In the genomic region with DNA sequence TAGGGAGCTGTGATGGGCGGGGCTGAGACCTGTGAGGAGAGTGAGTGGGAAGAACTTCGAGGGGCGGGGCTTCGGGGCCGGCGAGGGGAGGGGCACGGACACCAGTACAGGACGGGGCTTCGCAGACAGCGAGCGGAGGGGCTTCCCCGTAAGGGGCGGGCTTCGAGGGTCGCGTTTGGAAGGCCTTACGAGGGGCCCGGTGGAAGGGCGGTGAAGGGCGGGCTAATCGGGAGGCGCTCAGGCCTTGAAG, we compare ENCODE assay signal across 8 cellular contexts. TPM values are rescaled to one million over a fixed set of nuclear protein-coding genes. Genes with fewer than 3 reads are reported as not detected.
DNase-seq lines count a peak whose midpoint lies in the region; FAIRE-seq and TF ChIP-seq lines count a peak whose summit lies in the region.

No MANE protein-coding gene starts in this region.

- no peaks in the 10 kb centered on the region for H3K36me3 ChIP-seq in effector memory CD4-positive, alpha-beta T cell (ENCODE audit: control insufficient read depth, insufficient read depth, low read length)
- no peaks in the 10 kb centered on the region for H3K36me3 ChIP-seq in mesodermal cell (ENCODE audit: control insufficient read depth, insufficient read depth, low read length)

- peak overlapping the region; percentile 48 for H3K4me3 ChIP-seq in AG09309 (ENCODE audit: control insufficient read depth, low read depth, low read length)
- peak overlapping the region; percentile 61 for H3K4me3 ChIP-seq in effector memory CD4-positive, alpha-beta T cell (ENCODE audit: insufficient read depth, low read depth, low read length, poor library complexity, severe bottlenecking)
- H3K4me3 ChIP-seq in mesodermal cell (ENCODE audit: extremely low read depth, insufficient read depth, low read length, poor library complexity, severe bottlenecking) = peak overlapping the region; percentile 51

- peak overlapping the region; percentile 100 for H3K27ac ChIP-seq in effector memory CD4-positive, alpha-beta T cell (ENCODE audit: insufficient read depth, low read length, poor library complexity, severe bottlenecking)
- peak overlapping the region; percentile 96 for H3K27ac ChIP-seq in mesodermal cell (ENCODE audit: low read depth, low read length, severe bottlenecking)

- FAIRE-seq in GM19239 (lab: Jason Lieb, UNC) = no peak

- no peak for TF ChIP-seq CTCF in AG09309 (IDR thresholded peaks at IDR 0.05; ENCODE audit: control insufficient read depth, insufficient read depth, low read depth, low read length, missing control alignments)

- no peaks in the 10 kb centered on the region for H3K27me3 ChIP-seq in effector memory CD4-positive, alpha-beta T cell (replicated peaks; ENCODE audit: control insufficient read depth, insufficient read depth, low read length, poor library complexity, severe bottlenecking)

- DNase-seq in AG09309 (ENCODE audit: low read depth) (no peak), GM19239 (ENCODE audit: insufficient read length, low spot score) (peak; percentile 95), HS-27A (ENCODE audit: low read depth) (peak; percentile 79), NK-92 (lab: John Stamatoyannopoulos, UW; ENCODE audit: unreplicated experiment) (peak; percentile 71)
- DNase-seq in activated CD8-positive, alpha-beta memory T cell treated with anti-CD3 and anti-CD28 coated beads for 24 hours = peak; percentile 96
- peak; percentile 92 to 97 (median 97) for DNase-seq in effector memory CD4-positive, alpha-beta T cell
- DNase-seq in stimulated activated CD8-positive, alpha-beta memory T cell treated with anti-CD3 and anti-CD28 coated beads, Interleukin-15, amount 100 ng/mL, for 4 hours (ENCODE audit: low read depth in 2 of 2) = peak; percentile 89 to 96

- H3K4me1 ChIP-seq in effector memory CD4-positive, alpha-beta T cell (ENCODE audit: control insufficient read depth, insufficient read depth, low read length, poor library complexity, severe bottlenecking) = peaks cover 49% of the 10 kb centered on the region
- H3K4me1 ChIP-seq in mesodermal cell (ENCODE audit: control insufficient read depth, insufficient read depth, low read length, poor library complexity, severe bottlenecking) = peaks cover 14% of the 10 kb centered on the region

- WGBS in mesodermal cell (ENCODE audit: insufficient coverage in 2 of 2), 2 experiments = 0 to 2% methylated on average over 16 to 21 of the region's 22 CpGs

- no peaks in the 10 kb centered on the region for H3K9me3 ChIP-seq in effector memory CD4-positive, alpha-beta T cell (ENCODE audit: control insufficient read depth, low read length)
- H3K9me3 ChIP-seq in mesodermal cell (ENCODE audit: control insufficient read depth, low read length) = no peaks in the 10 kb centered on the region

RNA-seq across cellular contexts. Expression of a gene that starts 4.1 kb away (rescaled TPM):
- 141 TPM for polyA plus RNA-seq in mesodermal cell (2013, experiment 1 of 2)
- polyA plus RNA-seq in mesodermal cell (2013, experiment 2 of 2) = 122 TPM

RNA-seq across cellular contexts. Expression of a gene that starts 42.4 kb away (rescaled TPM):
- polyA plus RNA-seq in mesodermal cell (2013, experiment 1 of 2) = 8.3 TPM
- 8.2 TPM for polyA plus RNA-seq in mesodermal cell (2013, experiment 2 of 2)

RNA-seq across cellular contexts. Expression of a gene that starts 42.9 kb away (rescaled TPM):
- polyA plus RNA-seq in mesodermal cell (2013, experiment 1 of 2) = not detected
- not detected for polyA plus RNA-seq in mesodermal cell (2013, experiment 2 of 2)

RNA-seq across cellular contexts. Expression of a gene that starts 51.4 kb away (rescaled TPM):
- polyA plus RNA-seq in mesodermal cell (2013, experiment 1 of 2) = 5.2 TPM
- polyA plus RNA-seq in mesodermal cell (2013, experiment 2 of 2) = 4.0 TPM
